In genomic region chr14:55446833-55447232, GRCh38 we compare ENCODE assay signal across 7 cellular contexts. TPM values are rescaled to one million over a fixed set of nuclear protein-coding genes. Genes with fewer than 3 reads are reported as not detected.
A peak's percentile ranks its signal among the peaks of the same experiment; 100 is the strongest.
DNase-seq lines count a peak whose midpoint lies in the region; ATAC-seq and TF ChIP-seq lines count a peak whose summit lies in the region.

No MANE protein-coding gene starts in this region.

- H3K4me3 Mint-ChIP-seq in H9: no peak overlapping the region

- no peaks in the 10 kb centered on the region for H4K20me1 ChIP-seq in H9 (ENCODE audit: control insufficient read depth, insufficient read depth, insufficient read length)

- H3K18ac ChIP-seq in H9 (ENCODE audit: insufficient read length, low read depth, low read length): no peak overlapping the region

- no peak overlapping the region for H2BK120ac ChIP-seq in H9 (ENCODE audit: low read depth, low read length, poor library complexity, severe bottlenecking)

- DNase-seq in H9: no peak
- DNase-seq in RWPE1 (ENCODE audit: low spot score): peak; percentile 65
- DNase-seq in epithelial cell of esophagus (ENCODE audit: low read depth): peak; percentile 84
- DNase-seq in renal cortical epithelial cell (ENCODE audit: low read depth): peak; percentile 91
- DNase-seq in effector memory CD4-positive, alpha-beta T cell: no peak
- no peak for DNase-seq in right lobe of liver

- no peak overlapping the region for H4K91ac ChIP-seq in H9 (ENCODE audit: insufficient read length, low read depth, low read length)

- POLR2A ChIA-PET in RWPE1 (lab: Yijun Ruan, JAX; ENCODE audit: low non-redundant PET): no interaction called here

- H3T11ph ChIP-seq in H9 (ENCODE audit: low read length): no peak overlapping the region

- H3K27me3 Mint-ChIP-seq in H9 (ENCODE audit: low read depth): peaks cover 1% of the 10 kb centered on the region; the same call in 1 of the 2 replicates

- H3K4me2 ChIP-seq in H9 (ENCODE audit: insufficient read depth, insufficient read length, low read length): no peak overlapping the region

- no peak overlapping the region for H4K5ac ChIP-seq in H9 (ENCODE audit: insufficient read length, low read depth, low read length)

- TF ChIP-seq CTCF in H9 (conservative IDR thresholded peaks at IDR 0.05) (no peak), RWPE1 (conservative IDR thresholded peaks at IDR 0.05; ENCODE audit: low read depth) (no peak), epithelial cell of esophagus (IDR thresholded peaks at IDR 0.05; ENCODE audit: insufficient read depth, low read depth, low read length, missing control alignments) (no peak), right lobe of liver (IDR thresholded peaks at IDR 0.05) (no peak)

- no peak overlapping the region for H2BK20ac ChIP-seq in H9 (ENCODE audit: low read depth, low read length, poor library complexity, severe bottlenecking)

- H3K9me3 ChIP-seq in H9 (ENCODE audit: control insufficient read depth, low read depth, low read length) (no peaks in the 10 kb centered on the region), right lobe of liver (no peaks in the 10 kb centered on the region)
- no peaks in the 10 kb centered on the region for H3K9me3 ChIP-seq in effector memory CD4-positive, alpha-beta T cell (ENCODE audit: control insufficient read depth, low read length)

- no peaks in the 10 kb centered on the region for H3K36me3 Mint-ChIP-seq in H9 (ENCODE audit: insufficient read depth in 1 of 3, low read depth in 3 of 3)

- H2BK12ac ChIP-seq in H9 (ENCODE audit: insufficient read length, low read depth, low read length): no peak overlapping the region

- H3K27ac Mint-ChIP-seq in H9: 0 out of 7 replicates have a peak overlapping the region, but pooled peaks of 2 of the 3 experiments have one; percentile 15 to 21

- H4K8ac ChIP-seq in H9 (replicated peaks; ENCODE audit: insufficient read length, low read depth, low read length): no peak overlapping the region

- H3K56ac ChIP-seq in H9 (ENCODE audit: insufficient read length, low read depth, low read length): no peak overlapping the region

- no peaks in the 10 kb centered on the region for H3K79me2 ChIP-seq in H9 (ENCODE audit: insufficient read depth, low read length)

- H3K4ac ChIP-seq in H9 (ENCODE audit: low read depth, low read length): no peak overlapping the region

- peaks cover 0 to 8% of the 10 kb centered on the region in 2 experiments; a peak in 2 of 4 replicates for H3K4me1 Mint-ChIP-seq in H9

- CTCF ChIA-PET in RWPE1 (lab: Yijun Ruan, JAX): interaction anchor here (0.6 to 1.7 kb wide), 9 partner anchors 8 to 256 kb away, joined by 3 to 7 read pairs (median 3); no protein-coding TSS in a partner anchor

- H3K27me3 ChIP-seq in H9 (ENCODE audit: insufficient read depth, low read length) (no peaks in the 10 kb centered on the region), right lobe of liver (no peaks in the 10 kb centered on the region)
- no peaks in the 10 kb centered on the region for H3K27me3 ChIP-seq in effector memory CD4-positive, alpha-beta T cell (replicated peaks; ENCODE audit: control insufficient read depth, insufficient read depth, low read length, poor library complexity, severe bottlenecking)

- H3K27ac ChIP-seq in H9 (ENCODE audit: insufficient read length, low read depth, low read length): no peak overlapping the region
- no peak overlapping the region for H3K27ac ChIP-seq in RWPE1
- H3K27ac ChIP-seq in effector memory CD4-positive, alpha-beta T cell (ENCODE audit: insufficient read depth, low read length, poor library complexity, severe bottlenecking): no peak overlapping the region
- H3K27ac ChIP-seq in right lobe of liver: no peak overlapping the region

- no CpG with 5 or more reads among the region's 2 CpGs for WGBS in H9 (ENCODE audit: extremely low coverage, insufficient read length, low lambda C conversion rate)
- 43% methylated on average over 2 of the region's 2 CpGs for WGBS in right lobe of liver (ENCODE audit: insufficient coverage, low coverage, low lambda C conversion rate, missing lambda C conversion rate)

- no peak overlapping the region for H3K9ac ChIP-seq in H9 (ENCODE audit: extremely low read depth, insufficient read length, low read length)

- H3K79me1 ChIP-seq in H9 (ENCODE audit: insufficient read depth, low read depth, low read length, poor library complexity, severe bottlenecking): no peaks in the 10 kb centered on the region

- H2AFZ ChIP-seq in H9 (ENCODE audit: low read length): no peak overlapping the region

- H3K23ac ChIP-seq in H9 (ENCODE audit: insufficient read length, low read depth, low read length): no peak overlapping the region

- no peak overlapping the region for H2BK15ac ChIP-seq in H9 (ENCODE audit: low read depth, low read length)

- H3K14ac ChIP-seq in H9 (ENCODE audit: insufficient read depth, low read length): no peak overlapping the region

- TF ChIP-seq POLR2A in right lobe of liver (IDR thresholded peaks at IDR 0.05): no peak

- H3K9me3 Mint-ChIP-seq in H9: no peaks in the 10 kb centered on the region; a peak in 1 of 5 replicates

- H2BK5ac ChIP-seq in H9 (ENCODE audit: insufficient read length, low read length): no peak overlapping the region

- H3K23me2 ChIP-seq in H9 (ENCODE audit: insufficient read length, low read depth, low read length, poor library complexity, severe bottlenecking): no peaks in the 10 kb centered on the region

- intact Hi-C loops in right lobe of liver (cut with DNase I): no loop called here

- H3K4me1 ChIP-seq in H9 (ENCODE audit: insufficient read depth, low read length) (no peaks in the 10 kb centered on the region), right lobe of liver (no peaks in the 10 kb centered on the region)
- no peaks in the 10 kb centered on the region for H3K4me1 ChIP-seq in effector memory CD4-positive, alpha-beta T cell (ENCODE audit: control insufficient read depth, insufficient read depth, low read length, poor library complexity, severe bottlenecking)

- H3K36me3 ChIP-seq in effector memory CD4-positive, alpha-beta T cell (ENCODE audit: control insufficient read depth, insufficient read depth, low read length): no peaks in the 10 kb centered on the region
- H3K36me3 ChIP-seq in right lobe of liver: no peaks in the 10 kb centered on the region

- H2AK5ac ChIP-seq in H9 (ENCODE audit: insufficient read length, low read length): no peak overlapping the region

- ATAC-seq in HG03565 (IDR thresholded peaks at IDR 0.05; ENCODE audit: unreplicated experiment) (no peak), right lobe of liver (no peak)

- H3K4me3 ChIP-seq in epithelial cell of esophagus (ENCODE audit: low read length) (no peak overlapping the region), right lobe of liver (no peak overlapping the region)
- H3K4me3 ChIP-seq in effector memory CD4-positive, alpha-beta T cell (ENCODE audit: insufficient read depth, low read depth, low read length, poor library complexity, severe bottlenecking): no peak overlapping the region

RNA-seq across cellular contexts. Expression of gene TBPL2, which starts 6.4 kb away (rescaled TPM):
- total RNA-seq in H9 (2021) (not detected in 2 replicates), renal cortical epithelial cell (not detected in 2 replicates), right lobe of liver (not detected)

RNA-seq across cellular contexts. Expression of gene ATG14, which starts 35.2 kb away (rescaled TPM):
- total RNA-seq in H9 (2021) (11.8 and 13.6 TPM in 2 replicates), renal cortical epithelial cell (10.9 and 19.4 TPM in 2 replicates), right lobe of liver (1 to 10 TPM; 4.0 to 4.7 (median 4.2) TPM)

Comparison
In these comparisons a context has a peak if more than half of its experiments do, and no peak if none do; other contexts are left out.
1. DNase-seq: peak in RWPE1 (single experiment), epithelial cell of esophagus (single experiment) and renal cortical epithelial cell (single experiment); none in H9 (single experiment), effector memory CD4-positive, alpha-beta T cell (0 of 3) and right lobe of liver (0 of 3).